Comparison of ENCODE assay signal across 26 cellular contexts in genomic region chr4:24743931-24744330, GRCh38. TPM values are rescaled to one million over a fixed set of nuclear protein-coding genes. Genes with fewer than 3 reads are reported as not detected.
DNase-seq lines count a peak whose midpoint lies in the region; ATAC-seq, FAIRE-seq and TF ChIP-seq lines count a peak whose summit lies in the region.
"Had no signal": no experiment of that assay in that cellular context is flagged by ENCODE, and none has a peak within 500 bp of the region (broad histone marks: within the 10 kb centered on the region; RNA-seq: fewer than 3 reads in every experiment).

No MANE protein-coding gene starts in this region.

- peaks cover 3% of the 10 kb centered on the region for H3K9me3 Mint-ChIP-seq in mesothelial cell of epicardium
- H3K9me3 Mint-ChIP-seq: activated T-cell treated with anti-CD3 and anti-CD28 coated beads, Interleukin-2, amount 50 U/mL, for 24 hours; dendritic cell treated with granulocyte-macrophage colony-stimulating factor and Interleukin-4, amounts not matched to agents 40 ng/mL and 50 ng/mL, for 4 days; stimulated activated memory B cell treated with anti-CD40 and anti-IgM and Interleukin-4, amounts not matched to agents 10 μg/mL and 1 μg/mL and 100 μg/mL, for 72 hours; T-cell had no signal

- H3K4me3 ChIP-seq in HUES64 (ENCODE audit: low read length): no peak overlapping the region
- H3K4me3 ChIP-seq in esophagus muscularis mucosa: no peak overlapping the region
- no peak overlapping the region for H3K4me3 ChIP-seq in smooth muscle cell
- no peak overlapping the region for H3K4me3 ChIP-seq in colonic mucosa
- H3K4me3 ChIP-seq: thoracic aorta had no signal

- no peaks in the 10 kb centered on the region for H3K36me3 Mint-ChIP-seq in mesothelial cell of epicardium
- H3K36me3 Mint-ChIP-seq: CD4-positive, alpha-beta memory T cell; natural killer cell; stimulated activated memory B cell treated with anti-CD40 and anti-IgM and Interleukin-4, amounts not matched to agents 10 μg/mL and 1 μg/mL and 100 μg/mL, for 72 hours; T-cell had no signal

- H4K20me1 ChIP-seq in smooth muscle cell (ENCODE audit: low read depth): no peaks in the 10 kb centered on the region

- no peaks in the 10 kb centered on the region for H3K27me3 Mint-ChIP-seq in mesothelial cell of epicardium (ENCODE audit: low read depth)
- H3K27me3 Mint-ChIP-seq: activated T-cell treated with anti-CD3 and anti-CD28 coated beads, Interleukin-2, amount 50 U/mL, for 24 hours; stimulated activated memory B cell treated with anti-CD40 and anti-IgM and Interleukin-4, amounts not matched to agents 10 μg/mL and 1 μg/mL and 100 μg/mL, for 72 hours had no signal

- H3K36me3 ChIP-seq in HUES64 (ENCODE audit: insufficient read depth, low read length) (no peaks in the 10 kb centered on the region), esophagus muscularis mucosa (no peaks in the 10 kb centered on the region), smooth muscle cell (ENCODE audit: low read depth) (no peaks in the 10 kb centered on the region), colonic mucosa (no peaks in the 10 kb centered on the region)
- H3K36me3 ChIP-seq: thoracic aorta had no signal

- no peak for TF ChIP-seq CTCF in esophagus muscularis mucosa (IDR thresholded peaks at IDR 0.05)
- TF ChIP-seq CTCF in mesothelial cell of epicardium (IDR thresholded peaks at IDR 0.05; ENCODE audit: unreplicated experiment): no peak
- no peak for TF ChIP-seq CTCF in smooth muscle cell (IDR thresholded peaks at IDR 0.05; ENCODE audit: borderline replicate concordance, insufficient read depth, poor library complexity, severe bottlenecking)
- TF ChIP-seq CTCF in colonic mucosa (IDR thresholded peaks at IDR 0.05): no peak

- H3K9me3 ChIP-seq in HUES64 (ENCODE audit: insufficient read depth, low read depth, low read length) (no peaks in the 10 kb centered on the region), esophagus muscularis mucosa (no peaks in the 10 kb centered on the region), smooth muscle cell (replicated peaks; ENCODE audit: low read depth) (no peaks in the 10 kb centered on the region), colonic mucosa (no peaks in the 10 kb centered on the region)
- H3K9me3 ChIP-seq: thoracic aorta had no signal

- peak overlapping the region; percentile 9 for H3K4me2 ChIP-seq in smooth muscle cell

- peak overlapping the region; percentile 56; the same call in 1 of the 2 replicates for H3K27ac ChIP-seq in HUES64 (ENCODE audit: low read depth, low read length)
- H3K27ac ChIP-seq in esophagus muscularis mucosa (replicated peaks in 1 of 4): peak overlapping the region; percentile 34 to 74 (median 47)
- no peak overlapping the region for H3K27ac ChIP-seq in smooth muscle cell (ENCODE audit: low read depth)
- H3K27ac ChIP-seq in colonic mucosa: no peak overlapping the region
- H3K27ac ChIP-seq: thoracic aorta had no signal

- H3K4me1 Mint-ChIP-seq in mesothelial cell of epicardium: peaks cover 3% of the 10 kb centered on the region
- H3K4me1 Mint-ChIP-seq: CD4-positive, alpha-beta memory T cell; natural killer cell; stimulated activated memory B cell treated with anti-CD40 and anti-IgM and Interleukin-4, amounts not matched to agents 10 μg/mL and 1 μg/mL and 100 μg/mL, for 72 hours; T-cell had no signal

- DNase-seq in esophagus muscularis mucosa (ENCODE audit: extremely low spot score) (no peak), mesothelial cell of epicardium (ENCODE audit: low spot score in 2 of 2, unreplicated experiment in 2 of 2) (no peak), smooth muscle cell (lab: John Stamatoyannopoulos, UW; ENCODE audit: unreplicated experiment) (no peak), colonic mucosa (no peak), urothelium cell line (ENCODE audit: low spot score) (no peak), HK-2 (ENCODE audit: unreplicated experiment) (no peak)
- DNase-seq: activated naive CD4-positive, alpha-beta T cell; activated T-cell treated with anti-CD3 and anti-CD28 coated beads, Interleukin-2, amount 50 U/mL, for 24 hours; CD4-positive, alpha-beta memory T cell; foreskin fibroblast; hippocampal formation; natural killer cell; NCI-H1092 treated with DMSO at 0.1 percent for 48 hours; NK-92 treated with Interleukin-12 subunit alpha and Interleukin-12 subunit beta, amount 100 ng/mL, for 24 hours; posterior cingulate gyrus; stimulated activated CD4-positive, alpha-beta T cell treated with anti-CD3 and anti-CD28 coated beads, Interleukin-2, amount 100 ng/mL, for 24 hours; T-cell had no signal

- no peaks in the 10 kb centered on the region for H3F3A ChIP-seq in smooth muscle cell (ENCODE audit: low read depth)

- TF ChIP-seq POLR2A in esophagus muscularis mucosa (IDR thresholded peaks at IDR 0.05; ENCODE audit: low read depth): no peak

- no peak for TF ChIP-seq EP300 in esophagus muscularis mucosa (IDR thresholded peaks at IDR 0.05)

- no peak for FAIRE-seq in urothelium cell line (lab: Jason Lieb, UNC)
- FAIRE-seq: G401.6, TTC549 had no signal

- H3K27ac Mint-ChIP-seq in mesothelial cell of epicardium: peak overlapping the region; percentile 64
- H3K27ac Mint-ChIP-seq: activated T-cell treated with anti-CD3 and anti-CD28 coated beads, Interleukin-2, amount 50 U/mL, for 24 hours; CD4-positive, alpha-beta memory T cell; dendritic cell treated with granulocyte-macrophage colony-stimulating factor and Interleukin-4, amounts not matched to agents 40 ng/mL and 50 ng/mL, for 4 days; natural killer cell; stimulated activated memory B cell treated with anti-CD40 and anti-IgM and Interleukin-4, amounts not matched to agents 10 μg/mL and 1 μg/mL and 100 μg/mL, for 72 hours; T-cell had no signal

- H3K4me3 Mint-ChIP-seq in mesothelial cell of epicardium: no peak overlapping the region
- H3K4me3 Mint-ChIP-seq: activated T-cell treated with anti-CD3 and anti-CD28 coated beads, Interleukin-2, amount 50 U/mL, for 24 hours; CD4-positive, alpha-beta memory T cell; dendritic cell treated with granulocyte-macrophage colony-stimulating factor and Interleukin-4, amounts not matched to agents 40 ng/mL and 50 ng/mL, for 4 days; natural killer cell; stimulated activated memory B cell treated with anti-CD40 and anti-IgM and Interleukin-4, amounts not matched to agents 10 μg/mL and 1 μg/mL and 100 μg/mL, for 72 hours; T-cell had no signal

- H3K9ac ChIP-seq in HUES64 (ENCODE audit: low read depth, low read length): no peak overlapping the region
- H3K9ac ChIP-seq in smooth muscle cell (ENCODE audit: low read depth): no peak overlapping the region
- no peak overlapping the region for H3K9ac ChIP-seq in colonic mucosa (ENCODE audit: low read depth in 2 of 2, low read length in 2 of 2)

- ATAC-seq in GM18870 (IDR thresholded peaks at IDR 0.05; ENCODE audit: unreplicated experiment): no peak
- ATAC-seq: natural killer cell; Panc1; stimulated activated memory B cell treated with anti-CD40 and anti-IgM and Interleukin-4, amounts not matched to agents 10 μg/mL and 1 μg/mL and 100 μg/mL, for 72 hours; T-cell had no signal

- no peaks in the 10 kb centered on the region for H3K79me2 ChIP-seq in smooth muscle cell (ENCODE audit: low read depth)

- H3K27me3 ChIP-seq in HUES64 (ENCODE audit: insufficient read depth, low read length): no peaks in the 10 kb centered on the region
- no peaks in the 10 kb centered on the region for H3K27me3 ChIP-seq in esophagus muscularis mucosa
- no peaks in the 10 kb centered on the region for H3K27me3 ChIP-seq in smooth muscle cell (ENCODE audit: low read depth)
- H3K27me3 ChIP-seq in colonic mucosa: no peaks in the 10 kb centered on the region

- WGBS in HUES64: 31% methylated on average over 4 of the region's 5 CpGs
- 50% methylated on average over 5 of the region's 5 CpGs for WGBS in esophagus muscularis mucosa
- 20% methylated on average over 5 of the region's 5 CpGs for WGBS in smooth muscle cell (ENCODE audit: low lambda C conversion rate)

- intact Hi-C loops in esophagus muscularis mucosa (cut with DNase I) (no loop called here), colonic mucosa (cut with DNase I) (no loop called here)

- H2AFZ ChIP-seq in smooth muscle cell (ENCODE audit: low read depth): peak overlapping the region; percentile 6

- H3K4me1 ChIP-seq in HUES64 (ENCODE audit: insufficient read depth, low read length) (peaks cover 17% of the 10 kb centered on the region), esophagus muscularis mucosa (peaks cover 0 to 42% (median 29%) of the 10 kb centered on the region in 4 donors), smooth muscle cell (ENCODE audit: low read depth) (peaks cover 12% of the 10 kb centered on the region), colonic mucosa (no peaks in the 10 kb centered on the region)

RNA-seq across cellular contexts. Expression of gene SOD3, which starts 51.4 kb away (rescaled TPM):
- 3.0 TPM for polyA plus RNA-seq in HUES64 (2013, experiment 1 of 2)
- 4.2 TPM for polyA plus RNA-seq in HUES64 (2013, experiment 2 of 2)
- total RNA-seq in esophagus muscularis mucosa (1,000 to 10,000 TPM in 1 of 4 donors, 100 to 1,000 TPM in 3; 404 to 1,012 (median 570) TPM), mesothelial cell of epicardium (5.7 to 6.5 TPM (median 5.8 TPM) in 3 replicates), smooth muscle cell (24.4 and 29.8 TPM in 2 replicates), colonic mucosa (10 to 100 TPM; 22.3 to 35.8 TPM)
- polyA plus RNA-seq in smooth muscle cell: 60.9 and 71.9 TPM in 2 replicates
- total RNA-seq: CD4-positive, alpha-beta memory T cell; natural killer cell; NCI-H460 had no signal
- polyA plus RNA-seq: CD4-positive, alpha-beta memory T cell had no signal

Comparison
In these comparisons a context has a peak if more than half of its experiments do, and no peak if none do; other contexts are left out.
1. H3K27ac ChIP-seq: peak in HUES64 (single experiment) and esophagus muscularis mucosa (4 of 4); none in smooth muscle cell (single experiment) and colonic mucosa (single experiment).
2. RNA of gene SOD3, which starts 51.4 kb away (total RNA-seq): 404 to 1,012 TPM in esophagus muscularis mucosa; 22.3 to 35.8 TPM in colonic mucosa, 24.4 to 29.8 TPM in smooth muscle cell and 5.7 to 6.5 TPM in mesothelial cell of epicardium; every median in the first group is over 10 times any median in the second.